ENCODE assay signal across 7 cellular contexts in the genomic region with DNA sequence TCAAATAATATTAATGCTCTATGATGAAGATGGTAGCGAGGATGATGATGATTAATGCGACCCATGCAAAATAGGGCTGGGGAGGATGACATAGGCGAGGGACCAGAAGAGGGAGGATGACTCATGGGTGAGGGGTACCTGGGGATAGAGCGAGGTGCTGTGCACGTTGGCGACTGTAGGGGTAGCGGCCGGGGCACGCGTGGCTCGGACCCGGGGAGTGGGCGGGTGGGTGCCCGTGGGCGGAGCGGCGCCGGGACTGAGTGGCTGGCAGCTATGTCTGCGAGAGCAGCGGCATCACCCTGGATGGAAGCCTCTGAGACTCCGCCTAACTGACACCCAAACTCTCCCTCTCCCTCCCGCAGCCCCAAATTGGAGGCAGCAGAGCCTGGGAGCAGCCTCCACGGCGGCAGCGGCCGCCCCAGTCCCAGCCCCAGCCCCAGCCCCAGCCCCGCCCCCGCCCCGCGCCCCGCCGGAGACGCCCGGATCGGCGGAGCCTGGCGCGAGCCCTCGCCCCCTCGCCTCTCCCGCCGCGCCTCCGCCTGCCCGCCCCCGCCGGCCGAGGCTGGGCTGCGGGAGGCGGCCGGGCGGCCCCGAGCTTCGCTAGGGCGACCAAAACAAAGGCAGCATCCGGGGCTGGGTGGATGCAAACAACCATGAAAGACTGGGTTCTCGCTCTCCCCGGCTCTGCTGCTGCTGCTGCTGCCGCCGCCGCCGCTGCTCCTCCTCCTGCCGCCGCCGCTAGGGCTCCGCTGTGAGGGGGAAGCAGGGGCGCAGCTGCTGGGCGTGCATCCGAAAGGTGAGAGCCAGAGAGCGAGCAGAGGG.
DNase-seq lines count a peak whose midpoint lies in the region; ATAC-seq and TF ChIP-seq lines count a peak whose summit lies in the region.

A gene with protein sequence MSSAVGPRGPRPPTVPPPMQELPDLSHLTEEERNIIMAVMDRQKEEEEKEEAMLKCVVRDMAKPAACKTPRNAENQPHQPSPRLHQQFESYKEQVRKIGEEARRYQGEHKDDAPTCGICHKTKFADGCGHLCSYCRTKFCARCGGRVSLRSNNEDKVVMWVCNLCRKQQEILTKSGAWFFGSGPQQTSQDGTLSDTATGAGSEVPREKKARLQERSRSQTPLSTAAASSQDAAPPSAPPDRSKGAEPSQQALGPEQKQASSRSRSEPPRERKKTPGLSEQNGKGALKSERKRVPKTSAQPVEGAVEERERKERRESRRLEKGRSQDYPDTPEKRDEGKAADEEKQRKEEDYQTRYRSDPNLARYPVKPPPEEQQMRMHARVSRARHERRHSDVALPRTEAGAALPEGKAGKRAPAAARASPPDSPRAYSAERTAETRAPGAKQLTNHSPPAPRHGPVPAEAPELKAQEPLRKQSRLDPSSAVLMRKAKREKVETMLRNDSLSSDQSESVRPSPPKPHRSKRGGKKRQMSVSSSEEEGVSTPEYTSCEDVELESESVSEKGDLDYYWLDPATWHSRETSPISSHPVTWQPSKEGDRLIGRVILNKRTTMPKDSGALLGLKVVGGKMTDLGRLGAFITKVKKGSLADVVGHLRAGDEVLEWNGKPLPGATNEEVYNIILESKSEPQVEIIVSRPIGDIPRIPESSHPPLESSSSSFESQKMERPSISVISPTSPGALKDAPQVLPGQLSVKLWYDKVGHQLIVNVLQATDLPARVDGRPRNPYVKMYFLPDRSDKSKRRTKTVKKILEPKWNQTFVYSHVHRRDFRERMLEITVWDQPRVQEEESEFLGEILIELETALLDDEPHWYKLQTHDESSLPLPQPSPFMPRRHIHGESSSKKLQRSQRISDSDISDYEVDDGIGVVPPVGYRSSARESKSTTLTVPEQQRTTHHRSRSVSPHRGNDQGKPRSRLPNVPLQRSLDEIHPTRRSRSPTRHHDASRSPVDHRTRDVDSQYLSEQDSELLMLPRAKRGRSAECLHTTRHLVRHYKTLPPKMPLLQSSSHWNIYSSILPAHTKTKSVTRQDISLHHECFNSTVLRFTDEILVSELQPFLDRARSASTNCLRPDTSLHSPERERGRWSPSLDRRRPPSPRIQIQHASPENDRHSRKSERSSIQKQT (N-terminal part only) (plus strand): TSS at position 367 of the 822 bp plus-strand sequence. CDS start 474 bp downstream, outside the sequence.

- peak; percentile 66 for ATAC-seq in GM21723 (IDR thresholded peaks at IDR 0.05; ENCODE audit: unreplicated experiment)
- peak; percentile 57 for ATAC-seq in activated naive CD8-positive, alpha-beta T cell treated with anti-CD3 and anti-CD28 coated beads, Interleukin-2, amount 50 U/mL, for 24 hours

- no peaks in the 10 kb centered on the region for H3K36me3 Mint-ChIP-seq in activated naive CD8-positive, alpha-beta T cell treated with anti-CD3 and anti-CD28 coated beads, Interleukin-2, amount 50 U/mL, for 24 hours (ENCODE audit: low read depth)

- H3K4me3 ChIP-seq in iPS-18c (ENCODE audit: insufficient read depth, low read depth, low read length): peak within 1 kb of the TSS; percentile 86
- peak within 1 kb of the TSS in 3 of 5 donors; percentile 36 to 57 (median 44) for H3K4me3 ChIP-seq in subcutaneous abdominal adipose tissue (ENCODE audit: low read depth in 1 of 5, low read length in 5 of 5)

- H3K9me3 ChIP-seq in iPS-18c (ENCODE audit: control insufficient read depth, insufficient read depth, low read length) (no peaks in the 10 kb centered on the region), subcutaneous abdominal adipose tissue (ENCODE audit: control insufficient read depth in 5 of 5, low read length in 5 of 5) (no peaks in the 10 kb centered on the region)

- peaks cover 0 to 7% (median 5%) of the 10 kb centered on the region in 5 donors for H3K4me1 ChIP-seq in subcutaneous abdominal adipose tissue (ENCODE audit: control insufficient read depth in 5 of 5, insufficient read depth in 5 of 5, low read length in 5 of 5)

- no peaks in the 10 kb centered on the region for H3K9me3 Mint-ChIP-seq in activated naive CD8-positive, alpha-beta T cell treated with anti-CD3 and anti-CD28 coated beads, Interleukin-2, amount 50 U/mL, for 24 hours

- no peaks in the 10 kb centered on the region for H3K36me3 ChIP-seq in subcutaneous abdominal adipose tissue (ENCODE audit: control insufficient read depth in 5 of 5, insufficient read depth in 5 of 5, low read length in 5 of 5)

- DNase-seq in GM13976 (ENCODE audit: low spot score): peak; percentile 71
- peak; percentile 2 for DNase-seq in activated naive CD8-positive, alpha-beta T cell treated with anti-CD3 and anti-CD28 coated beads, Interleukin-2, amount 50 U/mL, for 24 hours
- DNase-seq in NCI-H128 (lab: John Stamatoyannopoulos, UW; ENCODE audit: unreplicated experiment): no peak

- peaks cover 15 to 30% (median 19%) of the 10 kb centered on the region in 5 donors for H3K27me3 ChIP-seq in subcutaneous abdominal adipose tissue (ENCODE audit: control insufficient read depth in 5 of 5, insufficient read depth in 4 of 5, low read length in 5 of 5)

- in situ Hi-C loops in GM13976 (cut with MboI; ENCODE audit: low sequenced_read_pairs, unreplicated experiment): no loop called here

- TF ChIP-seq CTCF in GM13976 (IDR thresholded peaks at IDR 0.05; ENCODE audit: borderline replicate concordance, control extremely low read depth, extremely low read depth, insufficient read depth, missing control alignments) (no peak), LNCAP (IDR thresholded peaks at IDR 0.05) (peak; percentile 36; the same call in 1 of the 2 replicates)

- H3K4me1 Mint-ChIP-seq in activated naive CD8-positive, alpha-beta T cell treated with anti-CD3 and anti-CD28 coated beads, Interleukin-2, amount 50 U/mL, for 24 hours: peaks cover 3% of the 10 kb centered on the region

- H3K27ac ChIP-seq in subcutaneous abdominal adipose tissue (ENCODE audit: low read depth, low read length): no peak within 1 kb of the TSS

- peaks cover 33% of the 10 kb centered on the region for H3K27me3 Mint-ChIP-seq in activated naive CD8-positive, alpha-beta T cell treated with anti-CD3 and anti-CD28 coated beads, Interleukin-2, amount 50 U/mL, for 24 hours

- H3K9ac ChIP-seq in subcutaneous abdominal adipose tissue (ENCODE audit: low read length in 5 of 5): no peak within 1 kb of the TSS

- no peak within 1 kb of the TSS for H3K27ac Mint-ChIP-seq in activated naive CD8-positive, alpha-beta T cell treated with anti-CD3 and anti-CD28 coated beads, Interleukin-2, amount 50 U/mL, for 24 hours

- peak within 1 kb of the TSS; percentile 28 for H3K4me3 Mint-ChIP-seq in activated naive CD8-positive, alpha-beta T cell treated with anti-CD3 and anti-CD28 coated beads, Interleukin-2, amount 50 U/mL, for 24 hours
